In the genomic region with DNA sequence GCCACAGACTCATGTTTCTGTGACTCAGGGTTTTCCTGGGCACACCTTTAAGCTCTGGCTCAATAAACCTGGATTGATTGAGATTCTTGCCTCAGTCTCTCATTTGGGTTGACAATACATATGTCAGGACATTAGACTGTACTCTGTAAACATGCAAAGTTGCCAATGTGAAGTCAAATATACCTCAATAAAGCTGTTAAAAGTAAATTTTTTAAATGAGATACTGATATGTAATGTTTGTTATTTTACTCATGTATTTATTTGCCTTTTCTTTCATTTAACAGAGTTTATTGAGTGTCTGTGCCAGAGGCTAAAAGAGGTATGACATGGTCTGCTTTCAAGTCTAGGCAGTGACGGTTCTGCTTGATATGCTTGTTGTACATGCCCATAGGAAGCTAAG, we compare ENCODE assay signal across 13 cellular contexts. TPM values are rescaled to one million over a fixed set of nuclear protein-coding genes. Genes with fewer than 3 reads are reported as not detected.
DNase-seq lines count a peak whose midpoint lies in the region; ATAC-seq and TF ChIP-seq lines count a peak whose summit lies in the region.
"Had no signal": no experiment of that assay in that cellular context is flagged by ENCODE, and none has a peak within 500 bp of the region (broad histone marks: within the 10 kb centered on the region; RNA-seq: fewer than 3 reads in every experiment).

No MANE protein-coding gene starts in this region.

- H3K9me3 ChIP-seq in GM23248 (ENCODE audit: low read depth), result no peaks in the 10 kb centered on the region
- H3K9me3 ChIP-seq in Loucy (ENCODE audit: insufficient read depth, low read depth, low read length), result no peaks in the 10 kb centered on the region

- no peaks in the 10 kb centered on the region for H3K9me3 Mint-ChIP-seq in neural crest cell
- H3K9me3 Mint-ChIP-seq: CD8-positive, alpha-beta T cell had no signal

- in situ Hi-C loops in GM23248 (cut with MboI), result loop anchor here (10.0 to 25.0 kb wide), 4 partner anchors 307 to 1007 kb away; partner anchors contain the start of gene RESF1

- H3K79me2 ChIP-seq in GM23248 (ENCODE audit: insufficient read depth) (no peaks in the 10 kb centered on the region), Loucy (ENCODE audit: insufficient read depth, low read length) (no peaks in the 10 kb centered on the region)

- TF ChIP-seq CTCF in Loucy (conservative IDR thresholded peaks at IDR 0.05; ENCODE audit: low read length) (no peak), epithelial cell of esophagus (IDR thresholded peaks at IDR 0.05; ENCODE audit: insufficient read depth, low read depth, low read length, missing control alignments) (no peak), neural crest cell (conservative IDR thresholded peaks at IDR 0.05) (no peak)

- H3K27me3 Mint-ChIP-seq in neural crest cell (ENCODE audit: low read depth), result no peaks in the 10 kb centered on the region
- H3K27me3 Mint-ChIP-seq: B cell had no signal

- H3K9me2 ChIP-seq in GM23248 (ENCODE audit: insufficient read depth) (no peaks in the 10 kb centered on the region), Loucy (replicated peaks; ENCODE audit: low read depth, low read length) (no peaks in the 10 kb centered on the region)

- peaks cover 10% of the 10 kb centered on the region for H3K4me1 Mint-ChIP-seq in neural crest cell

- H3K4me2 ChIP-seq in GM23248 (ENCODE audit: unreplicated experiment), result no peak overlapping the region
- no peak overlapping the region for H3K4me2 ChIP-seq in Loucy (ENCODE audit: low read depth, low read length, poor library complexity, severe bottlenecking)

- WGBS in GM23248 (ENCODE audit: low coverage in 1 of 2, low lambda C conversion rate in 2 of 2, missing lambda C conversion rate in 2 of 2), 2 experiments, result 20 to 33% methylated on average over 1 of the region's 1 CpG

- peak overlapping the region; percentile 4 for H3K4me3 Mint-ChIP-seq in neural crest cell
- H3K4me3 Mint-ChIP-seq: B cell; CD8-positive, alpha-beta T cell had no signal

- DNase-seq in GM23248 (no peak), epithelial cell of esophagus (ENCODE audit: low read depth) (peak; percentile 50), neural crest cell (ENCODE audit: low read depth, low spot score) (no peak), NCI-H2196 (lab: John Stamatoyannopoulos, UW; ENCODE audit: unreplicated experiment) (no peak), MV-4-11 (lab: John Stamatoyannopoulos, UW) (no peak)
- no peak for DNase-seq in stimulated activated CD4-positive, alpha-beta T cell treated with anti-CD3 and anti-CD28 coated beads, Interleukin-2, amount 100 ng/mL, for 24 hours
- DNase-seq: CD8-positive, alpha-beta T cell; NCI-H1436 treated with DMSO at 0.1 percent for 48 hours; NCI-H226; SHP77 treated with DMSO at 0.1 percent for 48 hours had no signal

- no peaks in the 10 kb centered on the region for H3K36me3 Mint-ChIP-seq in neural crest cell (ENCODE audit: low read depth)

- no peaks in the 10 kb centered on the region for H4K20me1 ChIP-seq in GM23248 (ENCODE audit: insufficient read depth)
- H4K20me1 ChIP-seq in Loucy (ENCODE audit: insufficient read depth, low read length, poor library complexity, severe bottlenecking), result no peaks in the 10 kb centered on the region

- no peaks in the 10 kb centered on the region for H3K36me3 ChIP-seq in GM23248 (ENCODE audit: low read depth)
- no peaks in the 10 kb centered on the region for H3K36me3 ChIP-seq in Loucy (ENCODE audit: insufficient read depth, low read length)

- no peak for ATAC-seq in GM21515 (IDR thresholded peaks at IDR 0.05; ENCODE audit: unreplicated experiment)
- ATAC-seq: CD8-positive, alpha-beta T cell had no signal

- no peaks in the 10 kb centered on the region; the same call in 1 of the 2 replicates for H3F3A ChIP-seq in GM23248 (ENCODE audit: insufficient read depth)
- H3F3A ChIP-seq in Loucy (ENCODE audit: low read depth), result no peaks in the 10 kb centered on the region

- H3K27me3 ChIP-seq in GM23248 (replicated peaks; ENCODE audit: insufficient read depth) (no peaks in the 10 kb centered on the region), Loucy (ENCODE audit: insufficient read depth, low read length, poor library complexity, severe bottlenecking) (no peaks in the 10 kb centered on the region)

- H3K9ac ChIP-seq in GM23248 (no peak overlapping the region), Loucy (ENCODE audit: low read depth, low read length, poor library complexity, severe bottlenecking) (no peak overlapping the region)

- H3K4me1 ChIP-seq in GM23248 (ENCODE audit: insufficient read depth), result peaks cover 5% of the 10 kb centered on the region; the same call in 1 of the 2 replicates
- H3K4me1 ChIP-seq in Loucy (ENCODE audit: insufficient read depth, low read length, poor library complexity, severe bottlenecking), result peaks cover 15% of the 10 kb centered on the region

- no peak overlapping the region for H3K27ac ChIP-seq in GM23248

- no peak overlapping the region for H3K27ac Mint-ChIP-seq in neural crest cell (ENCODE audit: unreplicated experiment)
- H3K27ac Mint-ChIP-seq: B cell; CD8-positive, alpha-beta T cell had no signal

- H3K4me3 ChIP-seq in GM23248 (no peak overlapping the region), Loucy (ENCODE audit: low read length, poor library complexity, severe bottlenecking) (no peak overlapping the region), epithelial cell of esophagus (ENCODE audit: low read length) (no peak overlapping the region)

- H2AFZ ChIP-seq in GM23248 (peak overlapping the region; percentile 35), Loucy (ENCODE audit: low read length) (0 out of 2 replicates have a peak overlapping the region, but pooled peaks have one; percentile 44)

RNA-seq across cellular contexts. Expression of gene ETFBKMT, which starts 3.7 kb away (rescaled TPM):
- 1.8 and 3.4 TPM in 2 replicates for total RNA-seq in GM23248 (2014; rRNA removed; shearing (Covaris generic))
- 2.6 and 4.3 TPM in 2 replicates for polyA plus RNA-seq in GM23248 (2016; fragmentation: Nextera tagmentation; extraction: Ambion mirVana)
- 1.3 and 2.2 TPM in 2 replicates for total RNA-seq in neural crest cell
